Comparison of ENCODE assay signal across 9 cellular contexts in the genomic region with DNA sequence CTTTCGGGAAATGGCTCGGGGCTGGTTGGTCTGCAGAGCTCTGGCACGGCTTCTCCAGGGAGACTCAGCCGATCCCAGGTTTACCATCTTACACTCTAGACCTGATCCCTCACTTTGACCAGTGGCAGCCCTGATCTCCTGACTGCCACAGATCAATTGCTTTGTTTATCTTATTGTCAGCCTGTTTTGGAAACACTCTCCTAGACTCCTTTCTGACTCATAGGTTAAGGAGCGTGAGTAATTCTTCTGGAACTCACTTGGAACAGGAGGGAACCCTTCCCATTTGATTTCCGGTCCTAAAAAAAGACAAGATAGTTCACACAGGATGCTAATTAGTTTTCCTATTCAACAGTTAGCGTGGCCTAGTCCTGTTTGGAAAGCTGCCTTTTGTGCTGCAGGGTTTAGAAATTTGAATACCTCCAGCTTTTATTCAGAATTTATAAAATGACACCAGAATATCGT. TPM values are rescaled to one million over a fixed set of nuclear protein-coding genes. Genes with fewer than 3 reads are reported as not detected.
DNase-seq lines count a peak whose midpoint lies in the region; ATAC-seq and TF ChIP-seq lines count a peak whose summit lies in the region.
"Had no signal": no experiment of that assay in that cellular context is flagged by ENCODE, and none has a peak within 500 bp of the region (broad histone marks: within the 10 kb centered on the region; RNA-seq: fewer than 3 reads in every experiment).

No MANE protein-coding gene starts in this region.

- TF ChIP-seq CTCF in osteoblast (IDR thresholded peaks at IDR 0.05; ENCODE audit: extremely low read depth, low read depth, low read length), result no peak

- no peaks in the 10 kb centered on the region for H3K27me3 ChIP-seq in osteoblast (ENCODE audit: insufficient read depth, low read length)
- no peaks in the 10 kb centered on the region for H3K27me3 ChIP-seq in effector memory CD4-positive, alpha-beta T cell (replicated peaks; ENCODE audit: control insufficient read depth, insufficient read depth, low read length, poor library complexity, severe bottlenecking)

- H3K4me1 ChIP-seq in osteoblast (ENCODE audit: insufficient read depth, low read length), result peaks cover 25% of the 10 kb centered on the region
- H3K4me1 ChIP-seq in effector memory CD4-positive, alpha-beta T cell (ENCODE audit: control insufficient read depth, insufficient read depth, low read length, poor library complexity, severe bottlenecking), result no peaks in the 10 kb centered on the region

- no peaks in the 10 kb centered on the region for H3K36me3 ChIP-seq in osteoblast (ENCODE audit: insufficient read depth, low read length)
- H3K36me3 ChIP-seq in effector memory CD4-positive, alpha-beta T cell (ENCODE audit: control insufficient read depth, insufficient read depth, low read length), result no peaks in the 10 kb centered on the region

- H3K27ac ChIP-seq in osteoblast (ENCODE audit: low read depth, low read length), result peak overlapping the region; percentile 91
- H3K27ac ChIP-seq in effector memory CD4-positive, alpha-beta T cell (ENCODE audit: insufficient read depth, low read length, poor library complexity, severe bottlenecking), result no peak overlapping the region

- H3K4me2 ChIP-seq in osteoblast (ENCODE audit: insufficient read depth, low read length), result peak overlapping the region; percentile 55

- no peaks in the 10 kb centered on the region for H4K20me1 ChIP-seq in osteoblast (ENCODE audit: insufficient read depth, low read length)

- H3K79me2 ChIP-seq in osteoblast (ENCODE audit: insufficient read depth, low read length), result no peaks in the 10 kb centered on the region

- H2AFZ ChIP-seq in osteoblast (ENCODE audit: low read length), result peak overlapping the region; percentile 69

- no peaks in the 10 kb centered on the region for H3K9me3 ChIP-seq in osteoblast (ENCODE audit: low read depth, low read length)
- no peaks in the 10 kb centered on the region for H3K9me3 ChIP-seq in effector memory CD4-positive, alpha-beta T cell (ENCODE audit: control insufficient read depth, low read length)

- peak overlapping the region; percentile 5 for H3K4me3 ChIP-seq in osteoblast (ENCODE audit: insufficient read depth, low read length)
- no peak overlapping the region for H3K4me3 ChIP-seq in effector memory CD4-positive, alpha-beta T cell (ENCODE audit: insufficient read depth, low read depth, low read length, poor library complexity, severe bottlenecking)

- DNase-seq in AG08396 (ENCODE audit: low spot score) (peak; percentile 58), fibroblast of peridontal ligament (ENCODE audit: extremely low read depth) (peak; percentile 91), osteoblast (ENCODE audit: insufficient read length, low spot score, missing footprints) (peak; percentile 68), retina (no peak), midbrain (lab: John Stamatoyannopoulos, UW) (no peak)
- no peak for DNase-seq in effector memory CD4-positive, alpha-beta T cell
- DNase-seq in stimulated activated naive CD8-positive, alpha-beta T cell treated with anti-CD3 and anti-CD28 coated beads, Interleukin-15, Interleukin-2, amounts not matched to agents 100 U/mL and 50 U/mL, for 24 hours, result no peak
- DNase-seq: CD8-positive, alpha-beta memory T cell had no signal

- ATAC-seq in stimulated activated naive CD8-positive, alpha-beta T cell treated with anti-CD3 and anti-CD28 coated beads, Interleukin-15, Interleukin-2, amounts not matched to agents 100 U/mL and 50 U/mL, for 24 hours, result no peak

TF ChIP-seq in PFSK-1, 5 proteins besides CTCF, POLR2A, EP300 and RAD21:
- TF ChIP-seq POLR2AphosphoS5 (IDR thresholded peaks at IDR 0.05; ENCODE audit: low read depth, low read length), result peak; percentile 37; the same call in 1 of the 2 replicates
- 0 out of 2 replicates have a peak, but pooled peaks have one; percentile 36 for TF ChIP-seq SIN3A (IDR thresholded peaks at IDR 0.05; ENCODE audit: borderline replicate concordance, insufficient read depth, low read length)
- TF ChIP-seq FOXP2 (optimal IDR thresholded peaks at IDR 0.05; ENCODE audit: borderline replicate concordance, extremely low read depth, extremely low read length, insufficient read depth), result no peak
- TF ChIP-seq, protein P1, sequence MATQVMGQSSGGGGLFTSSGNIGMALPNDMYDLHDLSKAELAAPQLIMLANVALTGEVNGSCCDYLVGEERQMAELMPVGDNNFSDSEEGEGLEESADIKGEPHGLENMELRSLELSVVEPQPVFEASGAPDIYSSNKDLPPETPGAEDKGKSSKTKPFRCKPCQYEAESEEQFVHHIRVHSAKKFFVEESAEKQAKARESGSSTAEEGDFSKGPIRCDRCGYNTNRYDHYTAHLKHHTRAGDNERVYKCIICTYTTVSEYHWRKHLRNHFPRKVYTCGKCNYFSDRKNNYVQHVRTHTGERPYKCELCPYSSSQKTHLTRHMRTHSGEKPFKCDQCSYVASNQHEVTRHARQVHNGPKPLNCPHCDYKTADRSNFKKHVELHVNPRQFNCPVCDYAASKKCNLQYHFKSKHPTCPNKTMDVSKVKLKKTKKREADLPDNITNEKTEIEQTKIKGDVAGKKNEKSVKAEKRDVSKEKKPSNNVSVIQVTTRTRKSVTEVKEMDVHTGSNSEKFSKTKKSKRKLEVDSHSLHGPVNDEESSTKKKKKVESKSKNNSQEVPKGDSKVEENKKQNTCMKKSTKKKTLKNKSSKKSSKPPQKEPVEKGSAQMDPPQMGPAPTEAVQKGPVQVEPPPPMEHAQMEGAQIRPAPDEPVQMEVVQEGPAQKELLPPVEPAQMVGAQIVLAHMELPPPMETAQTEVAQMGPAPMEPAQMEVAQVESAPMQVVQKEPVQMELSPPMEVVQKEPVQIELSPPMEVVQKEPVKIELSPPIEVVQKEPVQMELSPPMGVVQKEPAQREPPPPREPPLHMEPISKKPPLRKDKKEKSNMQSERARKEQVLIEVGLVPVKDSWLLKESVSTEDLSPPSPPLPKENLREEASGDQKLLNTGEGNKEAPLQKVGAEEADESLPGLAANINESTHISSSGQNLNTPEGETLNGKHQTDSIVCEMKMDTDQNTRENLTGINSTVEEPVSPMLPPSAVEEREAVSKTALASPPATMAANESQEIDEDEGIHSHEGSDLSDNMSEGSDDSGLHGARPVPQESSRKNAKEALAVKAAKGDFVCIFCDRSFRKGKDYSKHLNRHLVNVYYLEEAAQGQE (IDR thresholded peaks at IDR 0.05; ENCODE audit: insufficient read depth in 1 of 2, low read depth in 2 of 2, low read length in 2 of 2), result peak in 1 of 2 experiments; percentile 72; a peak in 1 of 4 replicates
- TF ChIP-seq TAF1 (IDR thresholded peaks at IDR 0.05; ENCODE audit: borderline replicate concordance, insufficient read depth, low read length), result no peak

RNA-seq across cellular contexts. Expression of a gene that starts 16.0 kb away (rescaled TPM):
- 10.3 TPM for polyA plus RNA-seq in PFSK-1 (2012; ENCODE audit: insufficient read length, low read depth)
- total RNA-seq in osteoblast, result 8.5 and 13.0 TPM in 2 replicates

Comparison
In these comparisons a context has a peak if more than half of its experiments do, and no peak if none do; other contexts are left out.
1. DNase-seq: peak in AG08396 (single experiment), fibroblast of peridontal ligament (single experiment) and osteoblast (single experiment); none in retina (single experiment), effector memory CD4-positive, alpha-beta T cell (0 of 3), stimulated activated naive CD8-positive, alpha-beta T cell treated with anti-CD3 and anti-CD28 coated beads, Interleukin-15, Interleukin-2, amounts not matched to agents 100 U/mL and 50 U/mL, for 24 hours (single experiment) and midbrain (single experiment).